In genomic region chr11:47245586-47246357, GRCh38 we compare ENCODE assay signal across 17 cellular contexts.
"Had no signal": no experiment of that assay in that cellular context is flagged by ENCODE, and none has a peak within 500 bp of the region (broad histone marks: within the 10 kb centered on the region; RNA-seq: fewer than 3 reads in every experiment).

No MANE protein-coding gene starts in this region.

- H3K27ac Mint-ChIP-seq: activated CD4-positive, alpha-beta memory T cell treated with anti-CD3 and anti-CD28 coated beads for 36 hours; activated CD4-positive, alpha-beta T cell treated with anti-CD3 and anti-CD28 coated beads for 36 hours; activated T-helper 17 cell treated with anti-CD3 and anti-CD28 coated beads, Interleukin-2, amount 50 U/mL, for 72 hours; memory B cell; T-helper 17 cell had no signal

- H3K27me3 Mint-ChIP-seq: activated CD4-positive, alpha-beta memory T cell treated with anti-CD3 and anti-CD28 coated beads for 36 hours; activated CD4-positive, alpha-beta T cell treated with anti-CD3 and anti-CD28 coated beads for 36 hours; activated T-helper 17 cell treated with anti-CD3 and anti-CD28 coated beads, Interleukin-2, amount 50 U/mL, for 72 hours; memory B cell; naive thymus-derived CD8-positive, alpha-beta T cell; stimulated activated naive CD8-positive, alpha-beta T cell treated with anti-CD3 and anti-CD28 coated beads, Interleukin-15, amount 100 ng/mL, for 72 hours; T-helper 17 cell had no signal

- H3K9me3 Mint-ChIP-seq: activated CD4-positive, alpha-beta memory T cell treated with anti-CD3 and anti-CD28 coated beads for 36 hours; activated T-helper 17 cell treated with anti-CD3 and anti-CD28 coated beads, Interleukin-2, amount 50 U/mL, for 72 hours; memory B cell; naive thymus-derived CD8-positive, alpha-beta T cell; stimulated activated naive CD8-positive, alpha-beta T cell treated with anti-CD3 and anti-CD28 coated beads, Interleukin-15, amount 100 ng/mL, for 72 hours had no signal

- ATAC-seq: activated CD4-positive, alpha-beta T cell treated with anti-CD3 and anti-CD28 coated beads for 36 hours; activated T-helper 17 cell treated with anti-CD3 and anti-CD28 coated beads, Interleukin-2, amount 50 U/mL, for 72 hours; naive thymus-derived CD8-positive, alpha-beta T cell; stimulated activated naive CD8-positive, alpha-beta T cell treated with anti-CD3 and anti-CD28 coated beads, Interleukin-15, amount 100 ng/mL, for 72 hours; T-helper 17 cell had no signal

- H3K27me3 ChIP-seq: adrenal gland, esophagus muscularis mucosa, left lung had no signal

- H3K27ac ChIP-seq: esophagus muscularis mucosa, thoracic aorta had no signal

- H3K4me3 Mint-ChIP-seq: activated CD4-positive, alpha-beta memory T cell treated with anti-CD3 and anti-CD28 coated beads for 36 hours; activated CD4-positive, alpha-beta T cell treated with anti-CD3 and anti-CD28 coated beads for 36 hours; activated T-helper 17 cell treated with anti-CD3 and anti-CD28 coated beads, Interleukin-2, amount 50 U/mL, for 72 hours; memory B cell; stimulated activated naive CD8-positive, alpha-beta T cell treated with anti-CD3 and anti-CD28 coated beads, Interleukin-15, amount 100 ng/mL, for 72 hours; T-helper 17 cell had no signal

- H3K9me3 ChIP-seq: adrenal gland, esophagus muscularis mucosa, left lung, thoracic aorta had no signal

- DNase-seq: activated CD4-positive, alpha-beta memory T cell treated with anti-CD3 and anti-CD28 coated beads for 36 hours; activated CD4-positive, alpha-beta T cell treated with anti-CD3 and anti-CD28 coated beads for 36 hours; activated CD8-positive, alpha-beta memory T cell treated with anti-CD3 and anti-CD28 coated beads, Interleukin-2, amount 50 U/mL, for 48 hours; activated naive CD4-positive, alpha-beta T cell treated with Interleukin-2 at 50 U/mL for 16 hours; naive thymus-derived CD8-positive, alpha-beta T cell; nucleus accumbens; stimulated activated CD4-positive, alpha-beta T cell treated with anti-CD3 and anti-CD28 coated beads, Interleukin-4, amount 100 ng/mL, for 4 hours; stimulated activated CD8-positive, alpha-beta memory T cell treated with anti-CD3 and anti-CD28 coated beads, Interleukin-4, amount 100 ng/mL, for 48 hours; stimulated activated naive CD8-positive, alpha-beta T cell treated with anti-CD3 and anti-CD28 coated beads, Interleukin-15, amount 100 ng/mL, for 72 hours; T-helper 17 cell had no signal

- H3K4me3 ChIP-seq: adrenal gland, esophagus muscularis mucosa, left lung, skin epidermis, thoracic aorta had no signal
